Comparison of ENCODE assay signal across 8 cellular contexts in the genomic region with DNA sequence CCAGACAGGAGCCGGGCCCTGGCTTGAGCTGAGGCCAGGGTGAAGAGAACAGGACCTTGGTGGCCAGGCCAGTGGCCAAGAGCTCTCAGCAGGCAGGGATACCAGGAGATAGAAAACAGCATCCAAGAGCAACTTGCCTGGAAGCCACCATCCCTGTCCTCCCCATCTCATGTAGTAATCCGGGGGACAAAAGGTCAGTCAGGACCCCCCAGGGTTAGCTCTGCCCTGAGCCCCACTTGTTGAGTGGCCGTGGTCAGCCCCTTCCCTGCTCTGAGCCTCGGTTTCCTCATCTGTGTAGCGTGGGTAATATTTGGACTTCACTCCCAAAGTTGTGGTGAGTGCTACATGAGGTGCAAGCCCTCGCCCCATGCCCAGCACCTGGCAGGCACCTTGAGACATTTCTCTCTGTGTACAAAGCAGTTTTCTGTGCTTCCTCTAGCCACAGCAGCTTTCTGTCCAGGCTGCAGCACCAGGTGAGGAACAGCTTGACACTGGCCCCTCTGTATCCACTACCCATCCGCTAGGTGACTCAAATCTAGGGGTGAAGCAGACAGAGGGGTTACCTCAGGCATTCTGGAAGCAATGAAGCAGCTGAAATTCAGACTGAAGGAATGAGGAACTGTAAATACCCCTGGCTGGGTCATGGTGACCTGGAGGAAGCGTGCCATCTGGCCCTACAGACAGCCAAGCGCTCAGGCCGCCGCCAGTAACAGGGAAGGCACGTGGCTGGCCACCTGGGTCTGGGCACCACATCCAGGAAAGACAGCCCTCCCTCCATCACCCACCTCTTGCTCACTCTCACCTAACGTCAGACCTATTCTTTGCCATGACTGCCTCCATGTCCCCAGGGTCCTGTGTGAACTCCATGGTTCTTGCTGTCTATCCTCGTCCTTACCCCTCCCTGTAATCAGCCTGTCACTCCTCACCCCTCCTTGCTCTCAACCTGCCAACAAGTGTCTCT. TPM values are rescaled to one million over a fixed set of nuclear protein-coding genes. Genes with fewer than 3 reads are reported as not detected.
A peak's percentile ranks its signal among the peaks of the same experiment; 100 is the strongest.
DNase-seq lines count a peak whose midpoint lies in the region; ATAC-seq and TF ChIP-seq lines count a peak whose summit lies in the region.

No MANE protein-coding gene starts in this region.

- peak overlapping the region; percentile 99 to 100 (median 100) for H3K27ac ChIP-seq in thyroid gland

- peak overlapping the region; percentile 99 for H3K4me3 Mint-ChIP-seq in activated CD4-positive, alpha-beta T cell treated with anti-CD3 and anti-CD28 coated beads, Interleukin-2, amount 10 ng/mL, durations not matched to agents 7 days and 5 days

- WGBS in thyroid gland, 2 donors: 73 to 76% methylated on average over 14 of the region's 14 CpGs

- POLR2A ChIA-PET in activated CD4-positive, alpha-beta T cell treated with anti-CD3 and anti-CD28 coated beads, Interleukin-2, amount 10 ng/mL, durations not matched to agents 7 days and 5 days (lab: Charles Lee): interaction anchor here (0.5 to 7.0 kb wide), 4 partner anchors 11 to 332 kb away, joined by 4 to 85 read pairs (median 40); a partner anchor contains a TSS

- no peaks in the 10 kb centered on the region for H3K9me3 Mint-ChIP-seq in activated CD4-positive, alpha-beta T cell treated with anti-CD3 and anti-CD28 coated beads, Interleukin-2, amount 10 ng/mL, durations not matched to agents 7 days and 5 days

- ATAC-seq in left lobe of liver: peak; percentile 57
- ATAC-seq in HG02970 (IDR thresholded peaks at IDR 0.05; ENCODE audit: low FRiP score, unreplicated experiment): no peak

- no peaks in the 10 kb centered on the region for H3K27me3 ChIP-seq in thyroid gland

- no peaks in the 10 kb centered on the region for H3K9me3 ChIP-seq in thyroid gland

- no peak for TF ChIP-seq CTCF in thyroid gland (IDR thresholded peaks at IDR 0.05)

- intact Hi-C loops in thyroid gland (cut with DNase I): no loop called here

- no peaks in the 10 kb centered on the region for H3K27me3 Mint-ChIP-seq in activated CD4-positive, alpha-beta T cell treated with anti-CD3 and anti-CD28 coated beads, Interleukin-2, amount 10 ng/mL, durations not matched to agents 7 days and 5 days

- H3K36me3 Mint-ChIP-seq in activated CD4-positive, alpha-beta T cell treated with anti-CD3 and anti-CD28 coated beads, Interleukin-2, amount 10 ng/mL, durations not matched to agents 7 days and 5 days (ENCODE audit: low read depth): peaks cover 87% of the 10 kb centered on the region

- no peak overlapping the region for H3K4me3 ChIP-seq in thyroid gland (replicated peaks in 1 of 3)

- CTCF ChIA-PET in activated CD4-positive, alpha-beta T cell treated with anti-CD3 and anti-CD28 coated beads, Interleukin-2, amount 10 ng/mL, durations not matched to agents 7 days and 5 days (lab: Charles Lee): interaction anchor here (1.0 to 13.4 kb wide), 5 partner anchors 10 to 31 kb away, joined by 3 to 211 read pairs (median 59); a partner anchor contains a TSS

- TF ChIP-seq POLR2A in thyroid gland (IDR thresholded peaks at IDR 0.05): peak in 1 of 2 donors; percentile 4

- H3K4me1 Mint-ChIP-seq in activated CD4-positive, alpha-beta T cell treated with anti-CD3 and anti-CD28 coated beads, Interleukin-2, amount 10 ng/mL, durations not matched to agents 7 days and 5 days: peaks cover 63% of the 10 kb centered on the region

- H3K36me3 ChIP-seq in thyroid gland: peaks cover 20 to 21% of the 10 kb centered on the region in 2 donors

- H3K4me1 ChIP-seq in thyroid gland: peaks cover 91 to 97% of the 10 kb centered on the region in 2 donors

- DNase-seq in activated CD4-positive, alpha-beta T cell treated with anti-CD3 and anti-CD28 coated beads, Interleukin-2, amount 10 ng/mL, durations not matched to agents 7 days and 5 days: no peak
- no peak for DNase-seq in activated CD4-positive, alpha-beta T cell treated with anti-CD3 and anti-CD28 coated beads, Interleukin-2, amount 50 U/mL, for 4 hours
- DNase-seq in activated T-cell treated with anti-CD3 and anti-CD28 coated beads, Interleukin-2, amount 50 U/mL, for 48 hours: peak; percentile 65 to 72
- DNase-seq in left lobe of liver (ENCODE audit: low spot score) (peak; percentile 92), thyroid gland (peak; percentile 53 to 74), DMS153 (lab: John Stamatoyannopoulos, UW) (no peak)
- DNase-seq in stimulated activated CD4-positive, alpha-beta T cell treated with anti-CD3 and anti-CD28 coated beads, Interleukin-4, amount 100 ng/mL, for 24 hours: no peak

- peak overlapping the region; percentile 98 for H3K27ac Mint-ChIP-seq in activated CD4-positive, alpha-beta T cell treated with anti-CD3 and anti-CD28 coated beads, Interleukin-2, amount 10 ng/mL, durations not matched to agents 7 days and 5 days

RNA-seq across cellular contexts. Expression of a gene that starts 6.7 kb away (rescaled TPM):
- 100 to 1,000 TPM; 300 to 308 TPM for total RNA-seq in activated CD4-positive, alpha-beta T cell treated with anti-CD3 and anti-CD28 coated beads, Interleukin-2, amount 10 ng/mL, durations not matched to agents 7 days and 5 days
- total RNA-seq in left lobe of liver (8.5 TPM), thyroid gland (10 to 100 TPM; 31.0 to 78.1 (median 48.0) TPM)

RNA-seq across cellular contexts. Expression of a gene that starts 12.0 kb away (rescaled TPM):
- total RNA-seq in activated CD4-positive, alpha-beta T cell treated with anti-CD3 and anti-CD28 coated beads, Interleukin-2, amount 10 ng/mL, durations not matched to agents 7 days and 5 days: 100 to 1,000 TPM; 135 to 140 TPM
- total RNA-seq in left lobe of liver (16.1 TPM), thyroid gland (100 to 1,000 TPM in 1 of 4 donors, 10 to 100 TPM in 3; 66.1 to 147 (median 97.5) TPM)

RNA-seq across cellular contexts. Expression of a gene that starts 35.6 kb away (rescaled TPM):
- 10 to 100 TPM; 42.3 to 49.0 TPM for total RNA-seq in activated CD4-positive, alpha-beta T cell treated with anti-CD3 and anti-CD28 coated beads, Interleukin-2, amount 10 ng/mL, durations not matched to agents 7 days and 5 days
- total RNA-seq in left lobe of liver: 16.8 TPM
- 10 to 100 TPM; 13.9 to 20.8 (median 17.6) TPM for total RNA-seq in thyroid gland

RNA-seq across cellular contexts. Expression of a gene that starts 37.4 kb away (rescaled TPM):
- 10 to 100 TPM; 29.0 to 33.9 TPM for total RNA-seq in activated CD4-positive, alpha-beta T cell treated with anti-CD3 and anti-CD28 coated beads, Interleukin-2, amount 10 ng/mL, durations not matched to agents 7 days and 5 days
- total RNA-seq in left lobe of liver (3.0 TPM), thyroid gland (10 to 100 TPM; 19.6 to 22.0 (median 20.3) TPM)

Comparison
In these comparisons a context has a peak if more than half of its experiments do, and no peak if none do; other contexts are left out.
1. DNase-seq: peak in activated T-cell treated with anti-CD3 and anti-CD28 coated beads, Interleukin-2, amount 50 U/mL, for 48 hours (2 of 2), left lobe of liver (single experiment) and thyroid gland (2 of 2); none in activated CD4-positive, alpha-beta T cell treated with anti-CD3 and anti-CD28 coated beads, Interleukin-2, amount 10 ng/mL, durations not matched to agents 7 days and 5 days (single experiment), activated CD4-positive, alpha-beta T cell treated with anti-CD3 and anti-CD28 coated beads, Interleukin-2, amount 50 U/mL, for 4 hours (0 of 2), stimulated activated CD4-positive, alpha-beta T cell treated with anti-CD3 and anti-CD28 coated beads, Interleukin-4, amount 100 ng/mL, for 24 hours (single experiment) and DMS153 (single experiment).